1 cellular context compared by ENCODE assay signal in the genomic region with DNA sequence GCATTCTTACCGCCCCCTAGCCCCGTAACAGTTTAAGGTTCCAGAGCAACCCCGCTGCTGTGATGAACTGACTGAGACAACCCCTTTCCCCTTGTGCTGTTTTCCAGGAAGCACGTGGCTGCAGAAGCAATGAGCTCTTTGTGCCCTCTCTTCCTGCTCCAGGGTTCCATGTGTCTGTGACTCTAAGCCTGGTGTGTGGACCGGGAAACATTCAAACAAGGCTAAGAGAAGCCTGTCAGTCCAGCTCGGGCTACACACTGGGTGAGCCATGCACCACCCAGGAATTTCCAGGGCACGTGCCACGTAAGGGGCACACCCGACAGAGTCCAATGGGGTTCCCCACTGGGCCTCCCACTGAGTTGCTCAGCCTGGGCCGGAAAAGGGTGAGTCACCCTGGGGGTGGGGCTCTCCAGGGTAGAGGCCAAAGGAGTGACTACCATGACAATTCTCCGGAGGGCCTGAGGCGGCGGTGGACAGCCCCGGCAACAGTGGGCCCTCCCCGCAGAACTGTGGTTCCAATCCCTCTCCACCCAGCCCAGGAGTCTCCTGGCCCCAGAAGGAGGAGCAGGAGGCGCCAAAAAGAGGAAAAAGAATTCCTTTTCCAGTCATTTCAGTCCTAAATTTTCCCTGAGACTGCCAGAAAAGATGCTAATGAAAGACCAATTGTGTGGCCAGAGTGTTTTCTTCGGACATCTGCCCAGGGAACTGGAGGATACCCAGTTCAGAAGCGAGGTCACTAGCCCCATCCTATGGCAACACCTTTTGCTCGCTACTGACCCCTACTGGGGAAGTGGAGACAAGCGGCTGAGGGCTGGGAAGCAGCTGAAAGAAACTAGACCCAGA.
TF ChIP-seq lines count a peak whose summit lies in the region.

No MANE protein-coding gene starts in this region.

TF ChIP-seq in HepG2, 621 proteins besides CTCF, POLR2A, EP300 and RAD21 (continued from another document):
- no peak for TF ChIP-seq RORA (CRISPR knock-in tag; IDR thresholded peaks at IDR 0.05)
- TF ChIP-seq, protein P1, sequence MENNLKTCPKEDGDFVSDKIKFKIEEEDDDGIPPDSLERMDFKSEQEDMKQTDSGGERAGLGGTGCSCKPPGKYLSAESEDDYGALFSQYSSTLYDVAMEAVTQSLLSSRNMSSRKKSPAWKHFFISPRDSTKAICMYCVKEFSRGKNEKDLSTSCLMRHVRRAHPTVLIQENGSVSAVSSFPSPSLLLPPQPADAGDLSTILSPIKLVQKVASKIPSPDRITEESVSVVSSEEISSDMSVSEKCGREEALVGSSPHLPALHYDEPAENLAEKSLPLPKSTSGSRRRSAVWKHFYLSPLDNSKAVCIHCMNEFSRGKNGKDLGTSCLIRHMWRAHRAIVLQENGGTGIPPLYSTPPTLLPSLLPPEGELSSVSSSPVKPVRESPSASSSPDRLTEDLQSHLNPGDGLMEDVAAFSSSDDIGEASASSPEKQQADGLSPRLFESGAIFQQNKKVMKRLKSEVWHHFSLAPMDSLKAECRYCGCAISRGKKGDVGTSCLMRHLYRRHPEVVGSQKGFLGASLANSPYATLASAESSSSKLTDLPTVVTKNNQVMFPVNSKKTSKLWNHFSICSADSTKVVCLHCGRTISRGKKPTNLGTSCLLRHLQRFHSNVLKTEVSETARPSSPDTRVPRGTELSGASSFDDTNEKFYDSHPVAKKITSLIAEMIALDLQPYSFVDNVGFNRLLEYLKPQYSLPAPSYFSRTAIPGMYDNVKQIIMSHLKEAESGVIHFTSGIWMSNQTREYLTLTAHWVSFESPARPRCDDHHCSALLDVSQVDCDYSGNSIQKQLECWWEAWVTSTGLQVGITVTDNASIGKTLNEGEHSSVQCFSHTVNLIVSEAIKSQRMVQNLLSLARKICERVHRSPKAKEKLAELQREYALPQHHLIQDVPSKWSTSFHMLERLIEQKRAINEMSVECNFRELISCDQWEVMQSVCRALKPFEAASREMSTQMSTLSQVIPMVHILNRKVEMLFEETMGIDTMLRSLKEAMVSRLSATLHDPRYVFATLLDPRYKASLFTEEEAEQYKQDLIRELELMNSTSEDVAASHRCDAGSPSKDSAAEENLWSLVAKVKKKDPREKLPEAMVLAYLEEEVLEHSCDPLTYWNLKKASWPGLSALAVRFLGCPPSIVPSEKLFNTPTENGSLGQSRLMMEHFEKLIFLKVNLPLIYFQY (CRISPR knock-in tag; IDR thresholded peaks at IDR 0.05; ENCODE audit: borderline replicate concordance), result peak; percentile 94; the same call in 1 of the 2 replicates
- TF ChIP-seq IKZF4 (CRISPR knock-in tag; IDR thresholded peaks at IDR 0.05; ENCODE audit: borderline replicate concordance, low read depth, not compliant biosample characterization), result no peak
- TF ChIP-seq, protein P2, sequence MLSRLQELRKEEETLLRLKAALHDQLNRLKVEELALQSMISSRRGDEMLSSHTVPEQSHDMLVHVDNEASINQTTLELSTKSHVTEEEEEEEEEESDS (CRISPR knock-in tag; IDR thresholded peaks at IDR 0.05; ENCODE audit: borderline replicate concordance), result peak; percentile 62; the same call in 1 of the 2 replicates
- TF ChIP-seq ATF7-NPFF (CRISPR knock-in tag; IDR thresholded peaks at IDR 0.05; ENCODE audit: low read depth), result peak; percentile 75; the same call in 1 of the 2 replicates
- TF ChIP-seq BHLHE40 (IDR thresholded peaks at IDR 0.05; ENCODE audit: low read length), result peak; percentile 100
- no peak for TF ChIP-seq TOPORS (CRISPR knock-in tag; IDR thresholded peaks at IDR 0.05)
- TF ChIP-seq PRPF4 (IDR thresholded peaks at IDR 0.05; ENCODE audit: low read depth, low read length, poor library complexity, severe bottlenecking), result no peak
- TF ChIP-seq ZNF569 (CRISPR knock-in tag; IDR thresholded peaks at IDR 0.05; ENCODE audit: borderline replicate concordance), result peak; percentile 52; the same call in 1 of the 2 replicates
- TF ChIP-seq RBM22 (optimal IDR thresholded peaks at IDR 0.05; ENCODE audit: low read length), result no peak
- peak; percentile 38; the same call in 1 of the 2 replicates for TF ChIP-seq CAMTA2 (CRISPR knock-in tag; IDR thresholded peaks at IDR 0.05; ENCODE audit: borderline replicate concordance)
- TF ChIP-seq ZNF644 (CRISPR knock-in tag; IDR thresholded peaks at IDR 0.05; ENCODE audit: low read depth), result peak; percentile 95
- no peak for TF ChIP-seq PLRG1 (conservative IDR thresholded peaks at IDR 0.05)
- TF ChIP-seq ZMYM3 (CRISPR knock-in tag; IDR thresholded peaks at IDR 0.05), result no peak; the same call in none of the 2 replicates
- no peak for TF ChIP-seq ZNF207 (IDR thresholded peaks at IDR 0.05; ENCODE audit: borderline replicate concordance)
- no peak for TF ChIP-seq FOXA1 (IDR thresholded peaks at IDR 0.05)
- no peak for TF ChIP-seq FOXA1 (CRISPR knock-in tag; IDR thresholded peaks at IDR 0.05)
- TF ChIP-seq, protein P3, sequence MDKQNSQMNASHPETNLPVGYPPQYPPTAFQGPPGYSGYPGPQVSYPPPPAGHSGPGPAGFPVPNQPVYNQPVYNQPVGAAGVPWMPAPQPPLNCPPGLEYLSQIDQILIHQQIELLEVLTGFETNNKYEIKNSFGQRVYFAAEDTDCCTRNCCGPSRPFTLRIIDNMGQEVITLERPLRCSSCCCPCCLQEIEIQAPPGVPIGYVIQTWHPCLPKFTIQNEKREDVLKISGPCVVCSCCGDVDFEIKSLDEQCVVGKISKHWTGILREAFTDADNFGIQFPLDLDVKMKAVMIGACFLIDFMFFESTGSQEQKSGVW (CRISPR knock-in tag; IDR thresholded peaks at IDR 0.05; ENCODE audit: borderline replicate concordance), result no peak
- 0 out of 2 replicates have a peak, but pooled peaks have one; percentile 32 for TF ChIP-seq CBX5 (CRISPR knock-in tag; IDR thresholded peaks at IDR 0.05; ENCODE audit: borderline replicate concordance)
- no peak for TF ChIP-seq ZNF234 (CRISPR knock-in tag; conservative IDR thresholded peaks at IDR 0.05)
- no peak for TF ChIP-seq GPN1 (CRISPR knock-in tag; IDR thresholded peaks at IDR 0.05; ENCODE audit: borderline replicate concordance)
- TF ChIP-seq SNAPC2 (CRISPR knock-in tag; IDR thresholded peaks at IDR 0.05), result no peak
- no peak for TF ChIP-seq HNRNPUL1 (IDR thresholded peaks at IDR 0.05; ENCODE audit: low read depth, low read length)
- TF ChIP-seq, protein P4, sequence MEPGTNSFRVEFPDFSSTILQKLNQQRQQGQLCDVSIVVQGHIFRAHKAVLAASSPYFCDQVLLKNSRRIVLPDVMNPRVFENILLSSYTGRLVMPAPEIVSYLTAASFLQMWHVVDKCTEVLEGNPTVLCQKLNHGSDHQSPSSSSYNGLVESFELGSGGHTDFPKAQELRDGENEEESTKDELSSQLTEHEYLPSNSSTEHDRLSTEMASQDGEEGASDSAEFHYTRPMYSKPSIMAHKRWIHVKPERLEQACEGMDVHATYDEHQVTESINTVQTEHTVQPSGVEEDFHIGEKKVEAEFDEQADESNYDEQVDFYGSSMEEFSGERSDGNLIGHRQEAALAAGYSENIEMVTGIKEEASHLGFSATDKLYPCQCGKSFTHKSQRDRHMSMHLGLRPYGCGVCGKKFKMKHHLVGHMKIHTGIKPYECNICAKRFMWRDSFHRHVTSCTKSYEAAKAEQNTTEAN (CRISPR knock-in tag; conservative IDR thresholded peaks at IDR 0.05), result peak; percentile 90
- TF ChIP-seq REL (CRISPR knock-in tag; conservative IDR thresholded peaks at IDR 0.05), result no peak
- TF ChIP-seq NAIF1 (CRISPR knock-in tag; IDR thresholded peaks at IDR 0.05; ENCODE audit: borderline replicate concordance), result peak; percentile 72
- no peak; the same call in 1 of the 2 replicates for TF ChIP-seq SP2 (CRISPR knock-in tag; IDR thresholded peaks at IDR 0.05)
